8 cellular contexts compared by ENCODE assay signal in genomic region chr3:156826144-156826895, GRCh38. TPM values are rescaled to one million over a fixed set of nuclear protein-coding genes. Genes with fewer than 3 reads are reported as not detected.
A peak's percentile ranks its signal among the peaks of the same experiment; 100 is the strongest.
DNase-seq lines count a peak whose midpoint lies in the region; TF ChIP-seq lines count a peak whose summit lies in the region.

LEKR1 (plus strand) TSS chr3:156826353; CDS start chr3:156829330, 2,977 bp downstream.

- peaks cover 45% of the 10 kb centered on the region for H3K4me1 Mint-ChIP-seq in HFFc6 (ENCODE audit: low read depth)

- H3K9ac ChIP-seq in rectal smooth muscle tissue (ENCODE audit: low read length), result peak within 1 kb of the TSS; percentile 10

- no peaks in the 10 kb centered on the region for H3K4me1 ChIP-seq in rectal smooth muscle tissue (ENCODE audit: control insufficient read depth, insufficient read depth, low read length)

- no peaks in the 10 kb centered on the region; the same call in 1 of the 2 replicates for H3K36me3 Mint-ChIP-seq in HFFc6 (ENCODE audit: low read depth)

- in situ Hi-C loops in astrocyte of the cerebellum (cut with HindIII; ENCODE audit: low sequenced_read_pairs), result no loop called here

- H3K4me3 ChIP-seq in GM12864 (ENCODE audit: low read depth, low read length) (peak within 1 kb of the TSS; percentile 85), astrocyte of the cerebellum (ENCODE audit: low read depth, low read length) (peak within 1 kb of the TSS; percentile 58), rectal smooth muscle tissue (ENCODE audit: low read length) (peak within 1 kb of the TSS; percentile 62)

- peak within 1 kb of the TSS; percentile 98 for H3K27ac Mint-ChIP-seq in HFFc6

- H3K36me3 ChIP-seq in rectal smooth muscle tissue (ENCODE audit: control insufficient read depth, insufficient read depth, low read length), result no peaks in the 10 kb centered on the region

- H3K4me3 Mint-ChIP-seq in HFFc6, result peak within 1 kb of the TSS; percentile 90

- DNase-seq in GM12864 (ENCODE audit: low read depth), result no peak
- DNase-seq in HFFc6, result peak; percentile 77
- peak; percentile 93 for DNase-seq in NCI-H1105 (lab: John Stamatoyannopoulos, UW)
- peak; percentile 50 for DNase-seq in T-helper 22 cell (ENCODE audit: low read depth)
- DNase-seq in astrocyte of the cerebellum (ENCODE audit: low read depth), result peak; percentile 90
- DNase-seq in hepatic stellate cell (ENCODE audit: low spot score), result peak; percentile 86
- no peak for DNase-seq in NCI-H1694 treated with DMSO at 0.1 percent for 48 hours (lab: John Stamatoyannopoulos, UW)

- peak within 1 kb of the TSS; percentile 58 for H3K27ac ChIP-seq in rectal smooth muscle tissue (ENCODE audit: low read depth, low read length)

- H3K27me3 ChIP-seq in rectal smooth muscle tissue (ENCODE audit: control insufficient read depth, insufficient read depth, low read length), result no peaks in the 10 kb centered on the region

- no peaks in the 10 kb centered on the region for H3K9me3 Mint-ChIP-seq in HFFc6

- H3K27me3 Mint-ChIP-seq in HFFc6 (ENCODE audit: insufficient read depth), result no peaks in the 10 kb centered on the region; the same call in 1 of the 2 replicates

- no peak for TF ChIP-seq CTCF in GM12864 (IDR thresholded peaks at IDR 0.05; ENCODE audit: low read depth, low read length, missing control alignments)
- TF ChIP-seq CTCF in HFFc6 (IDR thresholded peaks at IDR 0.05), result no peak
- TF ChIP-seq CTCF in astrocyte of the cerebellum (IDR thresholded peaks at IDR 0.05; ENCODE audit: low read depth, low read length, missing control alignments), result no peak

RNA-seq across cellular contexts. Expression of gene LEKR1, which starts in this region (rescaled TPM):
- total RNA-seq in HFFc6 (2021; fragmentation: NEBNext Ultra II Directional; extraction: Animal tissue kit (Norgen Biotek cat#: 25700)), result 1 to 10 TPM in 1 of 6 experiments, under 1 TPM in 5; 0.40 to 1.0 (median 0.77) TPM

Comparison
In these comparisons a context has a peak if more than half of its experiments do, and no peak if none do; other contexts are left out.
1. DNase-seq: peak in HFFc6 (single experiment), NCI-H1105 (single experiment), T-helper 22 cell (single experiment), astrocyte of the cerebellum (single experiment) and hepatic stellate cell (single experiment); none in GM12864 (single experiment) and NCI-H1694 treated with DMSO at 0.1 percent for 48 hours (single experiment).
2. Peak in every context shown above with its lines, with median percentiles within 50 percentile points of each other: H3K4me3 ChIP-seq.